21 cellular contexts compared by ENCODE assay signal in genomic region chr5:179033004-179033580, GRCh38. TPM values are rescaled to one million over a fixed set of nuclear protein-coding genes. Genes with fewer than 3 reads are reported as not detected.
DNase-seq lines count a peak whose midpoint lies in the region; ATAC-seq, FAIRE-seq and TF ChIP-seq lines count a peak whose summit lies in the region.
"Had no signal": no experiment of that assay in that cellular context is flagged by ENCODE, and none has a peak within 500 bp of the region (broad histone marks: within the 10 kb centered on the region; RNA-seq: fewer than 3 reads in every experiment).

No MANE protein-coding gene starts in this region.

- intact Hi-C loops in K562 (cut with micrococcal nuclease), result no loop called here
- intact Hi-C loops in thyroid gland (cut with DNase I), result loop anchor here (10.0 kb wide), 1 partner anchor 98 kb away; no protein-coding TSS in a partner anchor

- DNase-seq in K562 (ENCODE audit: extremely low read depth in 1 of 4, low spot score in 3 of 4) (no peak), fibroblast of lung (ENCODE audit: low read depth in 2 of 2) (peak; percentile 1 to 5), thoracic aorta (ENCODE audit: low spot score) (no peak), left lobe of liver (ENCODE audit: low spot score) (no peak), thyroid gland (no peak), NCI-H446 (lab: John Stamatoyannopoulos, UW) (no peak)
- DNase-seq: ACHN, IMR-90, Karpas-422, MG63, NCI-H1092 treated with DMSO at 0.1 percent for 48 hours, NCI-H2081 had no signal

- no peaks in the 10 kb centered on the region for H3K9me1 ChIP-seq in K562 (ENCODE audit: control insufficient read depth, insufficient read depth, low read length)

- H2AFZ ChIP-seq in K562 (ENCODE audit: low read depth, low read length), result no peak overlapping the region
- no peak overlapping the region for H2AFZ ChIP-seq in fibroblast of lung (ENCODE audit: low read length)

- peaks cover 7 to 49% of the 10 kb centered on the region in 2 experiments; a peak in 2 of 3 replicates for H3K36me3 ChIP-seq in HEK293 (ENCODE audit: control insufficient read depth in 2 of 2, insufficient read depth in 1 of 2, low read length in 2 of 2)
- no peaks in the 10 kb centered on the region for H3K36me3 ChIP-seq in K562 (ENCODE audit: control insufficient read depth, insufficient read depth, low read length)
- H3K36me3 ChIP-seq in fibroblast of lung (ENCODE audit: control insufficient read depth, insufficient read depth, low read length), result peaks cover 2% of the 10 kb centered on the region
- H3K36me3 ChIP-seq in thoracic aorta, result peaks cover 57% of the 10 kb centered on the region
- H3K36me3 ChIP-seq in thyroid gland, result peaks cover 51 to 52% of the 10 kb centered on the region in 2 donors
- H3K36me3 ChIP-seq: SJSA1 had no signal

- no peaks in the 10 kb centered on the region for H3K79me2 ChIP-seq in K562 (ENCODE audit: control insufficient read depth, insufficient read depth, low read length)
- H3K79me2 ChIP-seq in fibroblast of lung (ENCODE audit: control insufficient read depth, insufficient read depth, low read length), result no peaks in the 10 kb centered on the region

- H3K4me1 ChIP-seq in HEK293 (ENCODE audit: control insufficient read depth, insufficient read depth, low read length) (no peaks in the 10 kb centered on the region), K562 (replicated peaks in 1 of 2; ENCODE audit: control insufficient read depth in 2 of 2, insufficient read depth in 2 of 2, low read length in 2 of 2) (no peaks in the 10 kb centered on the region), fibroblast of lung (ENCODE audit: control insufficient read depth, extremely low read depth, insufficient read depth, low read length) (no peaks in the 10 kb centered on the region), thoracic aorta (ENCODE audit: control insufficient read depth in 1 of 2, low read depth in 2 of 2) (no peaks in the 10 kb centered on the region), thyroid gland (no peaks in the 10 kb centered on the region)
- H3K4me1 ChIP-seq: SJSA1 had no signal

- no TSS peak for BruUV-seq in K562 (replicated peaks; lab: Mats Ljungman, UMichigan)

- FAIRE-seq in K562 (lab: Jason Lieb, UNC), result no peak
- FAIRE-seq: G401.6 had no signal

- H3K4me3 ChIP-seq in HEK293 (ENCODE audit: low read depth, low read length) (no peak overlapping the region), K562 (no peak overlapping the region), fibroblast of lung (replicated peaks in 1 of 4; ENCODE audit: control extremely low read depth in 1 of 4, insufficient read depth in 1 of 4, low read depth in 3 of 4, low read length in 4 of 4) (no peak overlapping the region), thoracic aorta (peak overlapping the region; percentile 20), thyroid gland (replicated peaks in 1 of 3) (no peak overlapping the region)
- H3K4me3 ChIP-seq: MG63, SJSA1 had no signal

- WGBS in K562 (ENCODE audit: insufficient coverage, low coverage, missing lambda C conversion rate), result 10% methylated on average over 7 of the region's 7 CpGs
- WGBS in thyroid gland, 2 donors, result 96 to 99% methylated on average over 7 of the region's 7 CpGs

- TF ChIP-seq CTCF in HEK293 (tag by site-specific recombination; IDR thresholded peaks at IDR 0.05) (no peak), K562 (IDR thresholded peaks at IDR 0.05 in 2 of 3, conservative IDR thresholded peaks at IDR 0.05 in 1 of 3; ENCODE audit: insufficient read depth in 2 of 3, low read depth in 1 of 3, low read length in 3 of 3) (no peak), fibroblast of lung (conservative IDR thresholded peaks at IDR 0.05 in 1 of 2, IDR thresholded peaks at IDR 0.05 in 1 of 2; ENCODE audit: low read depth in 1 of 2, low read length in 2 of 2) (no peak), thoracic aorta (IDR thresholded peaks at IDR 0.05) (no peak), thyroid gland (IDR thresholded peaks at IDR 0.05) (no peak)

- peaks cover 8% of the 10 kb centered on the region for H3K9me3 ChIP-seq in HEK293 (ENCODE audit: control insufficient read depth, insufficient read depth, low read depth, low read length)
- no peaks in the 10 kb centered on the region; the same call in 1 of the 2 replicates for H3K9me3 ChIP-seq in K562 (replicated peaks; ENCODE audit: control insufficient read depth, insufficient read depth, low read depth, low read length)
- H3K9me3 ChIP-seq in fibroblast of lung (ENCODE audit: control insufficient read depth, insufficient read depth, low read depth, low read length), result peaks cover 1% of the 10 kb centered on the region
- peaks cover 98% of the 10 kb centered on the region for H3K9me3 ChIP-seq in thoracic aorta
- peaks cover 22% of the 10 kb centered on the region for H3K9me3 ChIP-seq in thyroid gland

- H3K9ac ChIP-seq in K562 (ENCODE audit: insufficient read depth in 1 of 2, low read depth in 2 of 2, low read length in 2 of 2), result no peak overlapping the region
- H3K9ac ChIP-seq in fibroblast of lung (ENCODE audit: insufficient read depth, low read length), result no peak overlapping the region

- no peak for ATAC-seq in K562
- no peak for ATAC-seq in thoracic aorta (ENCODE audit: insufficient number of reproducible peaks, low FRiP score, low read depth)
- ATAC-seq in left lobe of liver, result no peak
- ATAC-seq: HCT116, Panc1 had no signal

- TF ChIP-seq RAD21 in K562 (CRISPR knock-in tag; conservative IDR thresholded peaks at IDR 0.05 in 1 of 2, IDR thresholded peaks at IDR 0.05 in 1 of 2), result no peak

- in situ Hi-C loops in K562 (cut with MboI), result no loop called here

- TF ChIP-seq EP300 in K562 (IDR thresholded peaks at IDR 0.05; ENCODE audit: low read length), result no peak

- TF ChIP-seq POLR2A in K562 (conservative IDR thresholded peaks at IDR 0.05), result no peak
- no peak for TF ChIP-seq POLR2A in thyroid gland (IDR thresholded peaks at IDR 0.05)

- CTCF ChIA-PET in HEK293 (lab: Yijun Ruan, JAX), result no interaction called here
- CTCF ChIA-PET in K562 (lab: Yijun Ruan, JAX; ENCODE audit: low intra/inter-chr PET ratio), result no interaction called here

- H3K27me3 ChIP-seq in K562 (ENCODE audit: control insufficient read depth in 2 of 2, insufficient read depth in 2 of 2, low read length in 2 of 2), result no peaks in the 10 kb centered on the region
- H3K27me3 ChIP-seq in fibroblast of lung (ENCODE audit: control insufficient read depth, insufficient read depth, low read length), result no peaks in the 10 kb centered on the region
- H3K27me3 ChIP-seq in thoracic aorta (replicated peaks; ENCODE audit: insufficient read depth), result no peaks in the 10 kb centered on the region
- no peaks in the 10 kb centered on the region for H3K27me3 ChIP-seq in thyroid gland
- H3K27me3 ChIP-seq: SJSA1 had no signal

- H3K27ac ChIP-seq in HEK293 (ENCODE audit: extremely low read depth, low read depth, low read length), result no peak overlapping the region
- H3K27ac ChIP-seq in K562 (ENCODE audit: extremely low read depth, low read depth, low read length), result no peak overlapping the region
- no peak overlapping the region for H3K27ac ChIP-seq in fibroblast of lung (ENCODE audit: insufficient read depth, low read length)
- H3K27ac ChIP-seq in thoracic aorta, result no peak overlapping the region
- no peak overlapping the region for H3K27ac ChIP-seq in thyroid gland
- H3K27ac ChIP-seq: HL-60, SJSA1 had no signal

- H4K20me1 ChIP-seq in K562 (replicated peaks; ENCODE audit: control insufficient read depth, insufficient read depth, low read length) (no peaks in the 10 kb centered on the region), fibroblast of lung (ENCODE audit: control insufficient read depth, extremely low read depth, insufficient read depth, low read length) (no peaks in the 10 kb centered on the region)

- H3K4me2 ChIP-seq in K562 (ENCODE audit: insufficient read depth, low read length) (no peak overlapping the region), fibroblast of lung (ENCODE audit: extremely low read depth, insufficient read depth, low read length) (no peak overlapping the region)

- POLR2A ChIA-PET in HEK293 (lab: Yijun Ruan, JAX) (no interaction called here), K562 (lab: Yijun Ruan, JAX) (no interaction called here)

RNA-seq across cellular contexts. Expression of gene ZNF879, which starts 9.5 kb away (rescaled TPM):
- total RNA-seq in K562 (2011; cell fraction: chromatin; rRNA removed; ENCODE audit: low replicate concordance), result 2.1 and 2.3 TPM in 2 replicates
- 1.7 and 3.0 TPM in 2 replicates for total RNA-seq in K562 (2011; cell fraction: nucleolus; rRNA removed)
- 2.6 and 3.9 TPM in 2 replicates for total RNA-seq in K562 (2011; cell fraction: nucleoplasm; rRNA removed)
- total RNA-seq in K562 (2014; rRNA removed), result 0.27 and 0.65 TPM in 2 replicates
- 0.51 and 0.77 TPM in 2 replicates for total RNA-seq in K562 (2014; rRNA removed; fragmentation: Illumina TruSeq; extraction: Trizol)
- 0.80 and 0.90 TPM in 2 replicates for total RNA-seq in K562 (2015; rRNA removed; fragmentation: Illumina TruSeq; extraction: Trizol)
- total RNA-seq in K562 (2021), result 0.18 and 0.63 TPM in 2 replicates
- 0.33 TPM in 1 of 2 replicates, not detected in the other for polyA plus RNA-seq in K562 (2011; rRNA removed)
- polyA plus RNA-seq in K562 (2011; cell fraction: cytosol; rRNA removed), result 0.19 TPM in 1 of 2 replicates, not detected in the other
- polyA plus RNA-seq in K562 (2011; cell fraction: nucleus; rRNA removed), result 0.41 and 1.2 TPM in 2 replicates
- polyA plus RNA-seq in K562 (2012), result 0.29 and 0.68 TPM in 2 replicates
- 0.37 and 0.48 TPM in 2 replicates for polyA plus RNA-seq in K562 (2014; fragmentation: Illumina TruSeq; extraction: Trizol)
- polyA plus RNA-seq in K562 (2014; fragmentation: Nextera tagmentation; extraction: Ambion mirVana), result under 1 TPM; 0.01 to 0.04 TPM
- 0.37 and 0.49 TPM in 2 replicates for polyA plus RNA-seq in K562 (2014; rRNA removed)
- 0.24 and 0.91 TPM in 2 replicates for polyA minus RNA-seq in K562 (2011; rRNA and poly(A)+ RNA removed)
- polyA minus RNA-seq in K562 (2011; cell fraction: cytosol; rRNA and poly(A)+ RNA removed), result not detected in 2 replicates
- polyA minus RNA-seq in K562 (2011; cell fraction: nucleus; rRNA and poly(A)+ RNA removed), result 0.22 and 1.1 TPM in 2 replicates
- total RNA-seq in fibroblast of lung, result 6.2 and 7.1 TPM in 2 replicates
- polyA plus RNA-seq in fibroblast of lung, result 1.5 and 1.8 TPM in 2 replicates
- 1.2 and 1.4 TPM in 2 replicates for polyA plus RNA-seq in fibroblast of lung (2012)
- not detected in 2 replicates for polyA minus RNA-seq in fibroblast of lung (ENCODE audit: low replicate concordance)
- 1 to 10 TPM; 2.6 to 6.3 TPM for total RNA-seq in thoracic aorta
- total RNA-seq in left lobe of liver, result 0.98 TPM
- 10 to 100 TPM in 1 of 4 donors, 1 to 10 TPM in 3; 6.6 to 18.3 (median 7.8) TPM for total RNA-seq in thyroid gland
- total RNA-seq: SJSA1 had no signal

RNA-seq across cellular contexts. Expression of gene ZNF354C, which starts 27.1 kb away (rescaled TPM):
- total RNA-seq in K562 (2011; cell fraction: chromatin; rRNA removed; ENCODE audit: low replicate concordance), result not detected in 2 replicates
- not detected in 2 replicates for total RNA-seq in K562 (2011; cell fraction: nucleolus; rRNA removed)
- not detected in 2 replicates for total RNA-seq in K562 (2011; cell fraction: nucleoplasm; rRNA removed)
- total RNA-seq in K562 (2014; rRNA removed) (not detected in 2 replicates), K562 (2014; rRNA removed; fragmentation: Illumina TruSeq; extraction: Trizol) (0.04 TPM in 1 of 2 replicates, not detected in the other), K562 (2015; rRNA removed; fragmentation: Illumina TruSeq; extraction: Trizol) (0.04 TPM in 2 replicates), K562 (2021) (0.02 and 0.07 TPM in 2 replicates), fibroblast of lung (11.8 and 12.4 TPM in 2 replicates), thoracic aorta (1 to 10 TPM; 3.9 to 8.8 TPM), left lobe of liver (1.3 TPM), thyroid gland (10 to 100 TPM in 2 of 4 donors, 1 to 10 TPM in 2; 8.0 to 15.9 (median 9.8) TPM)
- polyA plus RNA-seq in K562 (2011; rRNA removed) (0.01 TPM in 1 of 2 replicates, not detected in the other), K562 (2014; fragmentation: Illumina TruSeq; extraction: Trizol) (0.03 TPM in 1 of 2 replicates, not detected in the other), K562 (2014; fragmentation: Nextera tagmentation; extraction: Ambion mirVana) (under 1 TPM; 0.01 TPM), K562 (2014; rRNA removed) (0.08 TPM in 1 of 2 replicates, not detected in the other), fibroblast of lung (4.4 and 4.5 TPM in 2 replicates)
- not detected in 2 replicates for polyA plus RNA-seq in K562 (2011; cell fraction: cytosol; rRNA removed)
- 0.03 TPM in 1 of 2 replicates, not detected in the other for polyA plus RNA-seq in K562 (2011; cell fraction: nucleus; rRNA removed)
- 0.05 and 0.08 TPM in 2 replicates for polyA plus RNA-seq in K562 (2012)
- 0.03 TPM in 1 of 2 replicates, not detected in the other for polyA minus RNA-seq in K562 (2011; rRNA and poly(A)+ RNA removed)
- not detected in 2 replicates for polyA minus RNA-seq in K562 (2011; cell fraction: cytosol; rRNA and poly(A)+ RNA removed)
- polyA minus RNA-seq in K562 (2011; cell fraction: nucleus; rRNA and poly(A)+ RNA removed), result not detected in 2 replicates
- 3.2 and 3.4 TPM in 2 replicates for polyA plus RNA-seq in fibroblast of lung (2012)
- polyA minus RNA-seq in fibroblast of lung (ENCODE audit: low replicate concordance), result 0.39 and 2.8 TPM in 2 replicates
- total RNA-seq: SJSA1 had no signal

RNA-seq across cellular contexts. Expression of gene GRM6, which starts 38.0 kb away (rescaled TPM):
- not detected in 2 replicates for total RNA-seq in K562 (2011; cell fraction: chromatin; rRNA removed; ENCODE audit: low replicate concordance)
- not detected in 2 replicates for total RNA-seq in K562 (2011; cell fraction: nucleolus; rRNA removed)
- total RNA-seq in K562 (2011; cell fraction: nucleoplasm; rRNA removed), result not detected in 2 replicates
- not detected in 2 replicates for total RNA-seq in K562 (2014; rRNA removed)
- total RNA-seq in K562 (2014; rRNA removed; fragmentation: Illumina TruSeq; extraction: Trizol), result not detected in 2 replicates
- total RNA-seq in K562 (2015; rRNA removed; fragmentation: Illumina TruSeq; extraction: Trizol), result not detected in 2 replicates
- total RNA-seq in K562 (2021), result not detected in 2 replicates
- polyA plus RNA-seq in K562 (2011; rRNA removed), result not detected in 2 replicates
- not detected in 2 replicates for polyA plus RNA-seq in K562 (2011; cell fraction: cytosol; rRNA removed)
- not detected in 2 replicates for polyA plus RNA-seq in K562 (2011; cell fraction: nucleus; rRNA removed)
- polyA plus RNA-seq in K562 (2012), result not detected in 2 replicates
- not detected in 2 replicates for polyA plus RNA-seq in K562 (2014; fragmentation: Illumina TruSeq; extraction: Trizol)
- not detected for polyA plus RNA-seq in K562 (2014; fragmentation: Nextera tagmentation; extraction: Ambion mirVana)
- not detected in 2 replicates for polyA plus RNA-seq in K562 (2014; rRNA removed)
- not detected in 2 replicates for polyA minus RNA-seq in K562 (2011; rRNA and poly(A)+ RNA removed)
- polyA minus RNA-seq in K562 (2011; cell fraction: cytosol; rRNA and poly(A)+ RNA removed), result not detected in 2 replicates
- not detected in 2 replicates for polyA minus RNA-seq in K562 (2011; cell fraction: nucleus; rRNA and poly(A)+ RNA removed)
- not detected in 2 replicates for total RNA-seq in fibroblast of lung
- polyA plus RNA-seq in fibroblast of lung, result not detected in 2 replicates
- not detected in 2 replicates for polyA plus RNA-seq in fibroblast of lung (2012)
- not detected in 2 replicates for polyA minus RNA-seq in fibroblast of lung (ENCODE audit: low replicate concordance)
- total RNA-seq in thoracic aorta, result not detected
- total RNA-seq in left lobe of liver, result not detected
- not detected for total RNA-seq in thyroid gland
- total RNA-seq: HT1080, IMR-90, NCI-H460, SJSA1 had no signal
- polyA plus RNA-seq: CD14-positive monocyte, IMR-90 had no signal

Comparison
In these comparisons a context has a peak if more than half of its experiments do, and no peak if none do; other contexts are left out.
1. DNase-seq: peak in fibroblast of lung (2 of 2); none in K562 (0 of 4), thoracic aorta (single experiment), left lobe of liver (single experiment), thyroid gland (0 of 2) and NCI-H446 (0 of 2).
2. Of the 44 proteins assayed by ChIP-seq in both K562 and HEK293: peak only in K562: none; only in HEK293: SETDB1 and TRIM28; in both: none; in neither: 42.